Comparison of ENCODE assay signal across 8 cellular contexts in genomic region chr1:227728892-227729143, GRCh38. TPM values are rescaled to one million over a fixed set of nuclear protein-coding genes. Genes with fewer than 3 reads are reported as not detected.
DNase-seq lines count a peak whose midpoint lies in the region; ATAC-seq and TF ChIP-seq lines count a peak whose summit lies in the region.

No MANE protein-coding gene starts in this region.

- H3K9ac ChIP-seq in SU-DHL-6 (ENCODE audit: low read length), result peak overlapping the region; percentile 66

- H3K9me3 ChIP-seq in SU-DHL-6 (ENCODE audit: insufficient read depth, low read length), result no peaks in the 10 kb centered on the region
- no peaks in the 10 kb centered on the region for H3K9me3 ChIP-seq in sigmoid colon

- H3F3A ChIP-seq in SU-DHL-6 (ENCODE audit: insufficient read depth), result peaks cover 6% of the 10 kb centered on the region; the same call in 1 of the 2 replicates

- ATAC-seq in GM21381 (IDR thresholded peaks at IDR 0.05; ENCODE audit: unreplicated experiment), result peak; percentile 3
- ATAC-seq in Right ventricle myocardium superior (ENCODE audit: poor library complexity), result peak; percentile 31
- no peak for ATAC-seq in GM18867 (IDR thresholded peaks at IDR 0.05; ENCODE audit: unreplicated experiment)

- H3K4me3 ChIP-seq in SU-DHL-6 (ENCODE audit: insufficient read depth, low read length, poor library complexity, severe bottlenecking) (peak overlapping the region; percentile 56), sigmoid colon (peak overlapping the region; percentile 47 to 60 (median 56))

- peak overlapping the region; percentile 79 for H3K4me2 ChIP-seq in SU-DHL-6 (ENCODE audit: low read depth, low read length, poor library complexity, severe bottlenecking)

- H3K36me3 ChIP-seq in SU-DHL-6 (ENCODE audit: low read length), result no peaks in the 10 kb centered on the region
- peaks cover 8 to 19% (median 13%) of the 10 kb centered on the region in 4 donors for H3K36me3 ChIP-seq in sigmoid colon

- H3K9me2 ChIP-seq in SU-DHL-6 (replicated peaks; ENCODE audit: insufficient read depth, low read length), result no peaks in the 10 kb centered on the region

- H3K27me3 ChIP-seq in SU-DHL-6 (ENCODE audit: low read length) (no peaks in the 10 kb centered on the region), sigmoid colon (no peaks in the 10 kb centered on the region)

- H3K4me1 ChIP-seq in sigmoid colon, result peaks cover 0 to 40% (median 33%) of the 10 kb centered on the region in 4 donors

- intact Hi-C loops in Right ventricle myocardium superior (cut with DNase I), result loop anchor here (10.0 kb wide), 1 partner anchor 184 kb away; no protein-coding TSS in a partner anchor
- intact Hi-C loops in sigmoid colon (cut with DNase I), result loop anchor here (2.0 to 5.0 kb wide), 3 partner anchors 33 to 186 kb away; partner anchors contain the start of gene ZNF678

- 2 to 4% methylated on average over 11 of the region's 11 CpGs for WGBS in sigmoid colon, 2 donors

- no peak overlapping the region for H2AFZ ChIP-seq in SU-DHL-6 (ENCODE audit: low read depth, low read length, severe bottlenecking)

- H4K20me1 ChIP-seq in SU-DHL-6 (ENCODE audit: low read depth, low read length), result no peaks in the 10 kb centered on the region

- DNase-seq in Right ventricle myocardium superior (no peak), sigmoid colon (no peak), A172 (ENCODE audit: low spot score) (no peak), HCEC 1CT (no peak), UCSD-AML1 (lab: John Stamatoyannopoulos, UW; ENCODE audit: unreplicated experiment) (no peak)

- peaks cover 4% of the 10 kb centered on the region for H3K79me2 ChIP-seq in SU-DHL-6 (ENCODE audit: insufficient read depth, low read length)

- TF ChIP-seq EP300 in sigmoid colon (IDR thresholded peaks at IDR 0.05), result no peak

- no peak for TF ChIP-seq CTCF in SU-DHL-6 (IDR thresholded peaks at IDR 0.05; ENCODE audit: insufficient read depth, low read length, poor library complexity, severe bottlenecking)
- no peak for TF ChIP-seq CTCF in sigmoid colon (IDR thresholded peaks at IDR 0.05)

- TF ChIP-seq POLR2A in sigmoid colon (IDR thresholded peaks at IDR 0.05), result no peak

- H3K27ac ChIP-seq in SU-DHL-6 (ENCODE audit: low read depth, low read length) (no peak overlapping the region), sigmoid colon (peak overlapping the region; percentile 66 to 79 (median 73))

RNA-seq across cellular contexts. Expression of gene JMJD4, which starts 6.3 kb away (rescaled TPM):
- total RNA-seq in Right ventricle myocardium superior (6.6 TPM), sigmoid colon (10 to 100 TPM; 13.8 to 20.5 (median 14.8) TPM)
- 10 to 100 TPM in 1 of 3 donors, 1 to 10 TPM in 2; 7.8 to 13.5 (median 8.8) TPM for polyA plus RNA-seq in sigmoid colon
- 42.8 and 49.1 TPM in 2 replicates for total RNA-seq in A172 (2014; rRNA removed; shearing (Covaris generic))

RNA-seq across cellular contexts. Expression of gene SNAP47, which starts 6.4 kb away (rescaled TPM):
- 23.6 TPM for total RNA-seq in Right ventricle myocardium superior
- total RNA-seq in sigmoid colon, result 10 to 100 TPM; 33.9 to 51.6 (median 35.8) TPM
- 10 to 100 TPM; 13.8 to 19.9 (median 17.1) TPM for polyA plus RNA-seq in sigmoid colon
- total RNA-seq in A172 (2014; rRNA removed; shearing (Covaris generic)), result 89.0 and 105 TPM in 2 replicates
